Comparison of ENCODE assay signal across 13 cellular contexts in the genomic region with DNA sequence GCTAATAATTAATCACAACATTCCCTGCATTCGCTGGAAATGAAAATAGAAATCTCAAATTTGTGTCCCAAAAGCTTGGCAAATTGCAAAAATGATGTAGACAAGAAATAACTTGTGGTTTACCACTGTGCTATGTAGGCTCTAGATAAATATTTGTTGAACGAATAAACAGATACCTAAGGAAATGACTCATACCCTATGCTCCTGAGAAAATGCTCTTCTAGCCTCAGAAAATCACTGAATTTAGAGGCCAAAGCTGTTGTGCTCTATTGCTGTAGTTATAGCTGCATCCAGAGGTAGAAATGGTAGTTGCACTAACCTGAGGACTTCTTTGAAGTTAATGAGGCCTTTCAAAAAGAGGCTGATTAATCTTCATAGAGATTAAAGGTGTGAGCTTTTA.
DNase-seq lines count a peak whose midpoint lies in the region; ATAC-seq, FAIRE-seq and TF ChIP-seq lines count a peak whose summit lies in the region.
"Had no signal": no experiment of that assay in that cellular context is flagged by ENCODE, and none has a peak within 500 bp of the region (broad histone marks: within the 10 kb centered on the region; RNA-seq: fewer than 3 reads in every experiment).

No MANE protein-coding gene starts in this region.

- H3K23ac ChIP-seq in H1 (ENCODE audit: insufficient read length), result no peak overlapping the region

- intact Hi-C loops in sciatic nerve (cut with DNase I), result no loop called here
- intact Hi-C loops in upper lobe of right lung (cut with DNase I), result no loop called here

- H3K23me2 ChIP-seq in H1 (ENCODE audit: low read depth, low read length), result no peaks in the 10 kb centered on the region

- TF ChIP-seq POLR2A in H1 (IDR thresholded peaks at IDR 0.05; ENCODE audit: control extremely low read depth in 1 of 2, low read depth in 2 of 2, low read length in 2 of 2), result no peak

- no peak for FAIRE-seq in H1 (lab: Jason Lieb, UNC)
- FAIRE-seq: GM12892 had no signal

- DNase-seq in OCI-M1 (lab: John Stamatoyannopoulos, UW), result peak; percentile 58
- DNase-seq in H1 (ENCODE audit: low read depth in 1 of 2, low spot score in 2 of 2), result no peak
- no peak for DNase-seq in sciatic nerve (ENCODE audit: low spot score)
- no peak for DNase-seq in HEK293T (ENCODE audit: extremely low spot score)
- no peak for DNase-seq in upper lobe of right lung
- no peak for DNase-seq in activated T-cell treated with anti-CD3 and anti-CD28 coated beads for 4 hours
- DNase-seq: effector memory CD4-positive, alpha-beta T cell; H9; SHP77 treated with DMSO at 0.1 percent for 48 hours; stimulated activated CD4-positive, alpha-beta T cell treated with anti-CD3 and anti-CD28 coated beads, Interleukin-2, amount 100 ng/mL, for 24 hours; upper lobe of left lung had no signal

- no peak overlapping the region for H3K4ac ChIP-seq in H1 (replicated peaks; ENCODE audit: insufficient read length, low read depth, low read length)

- H3K79me2 ChIP-seq in H1 (ENCODE audit: control insufficient read depth in 1 of 2, insufficient read depth in 2 of 2, low read length in 2 of 2), result no peaks in the 10 kb centered on the region

- peak; percentile 31 to 32; a peak in 3 of 4 replicates for TF ChIP-seq RAD21 in H1 (IDR thresholded peaks at IDR 0.05 in 1 of 2, conservative IDR thresholded peaks at IDR 0.05 in 1 of 2; ENCODE audit: low read depth in 2 of 2, low read length in 2 of 2)

- H4K5ac ChIP-seq in H1 (ENCODE audit: insufficient read length, low read depth, low read length), result no peak overlapping the region

- H2AFZ ChIP-seq in H1 (ENCODE audit: low read length), result no peak overlapping the region

- no peak overlapping the region for H3K18ac ChIP-seq in H1 (ENCODE audit: extremely low read depth, low read length)

- H3K56ac ChIP-seq in H1 (replicated peaks; ENCODE audit: insufficient read length, low read depth, low read length), result no peak overlapping the region

- H2BK5ac ChIP-seq in H1 (ENCODE audit: low read depth, low read length), result no peak overlapping the region

- no peak overlapping the region for H4K8ac ChIP-seq in H1 (ENCODE audit: extremely low read depth, insufficient read depth, low read length)

- POLR2A ChIA-PET in H1 (lab: Charles Lee; ENCODE audit: partially characterized antibody), result no interaction called here
- POLR2A ChIA-PET in HEK293T (lab: Yijun Ruan, JAX), result no interaction called here

- 82% methylated on average over 2 of the region's 2 CpGs; no CpG with 5 or more reads in 1 of the 2 experiments for WGBS in H1 (ENCODE audit: extremely low coverage in 1 of 2, insufficient coverage in 1 of 2, insufficient read length in 1 of 2, insufficient replicate concordance in 2 of 2, low coverage in 1 of 2, low lambda C conversion rate in 2 of 2, missing lambda C conversion rate in 1 of 2), 2 experiments

- H2BK20ac ChIP-seq in H1 (ENCODE audit: low read length), result no peak overlapping the region

- no peak overlapping the region for H3K14ac ChIP-seq in H1 (ENCODE audit: insufficient read length)

- H3K4me3 ChIP-seq in H1 (ENCODE audit: extremely low read depth in 1 of 4, insufficient read depth in 2 of 4, low read depth in 3 of 4, low read length in 4 of 4) (no peak overlapping the region), upper lobe of right lung (no peak overlapping the region)
- H3K4me3 ChIP-seq: upper lobe of left lung had no signal

- H3K4me2 ChIP-seq in H1 (ENCODE audit: insufficient read depth in 1 of 2, low read depth in 2 of 2, low read length in 2 of 2), result no peak overlapping the region

- ATAC-seq in GM18868 (IDR thresholded peaks at IDR 0.05; ENCODE audit: unreplicated experiment), result peak; percentile 80
- ATAC-seq in sciatic nerve, result peak; percentile 70
- no peak for ATAC-seq in upper lobe of right lung

- H3K36me3 ChIP-seq in H1 (ENCODE audit: control insufficient read depth in 2 of 4, insufficient read depth in 4 of 4, low read length in 3 of 4) (no peaks in the 10 kb centered on the region), upper lobe of right lung (no peaks in the 10 kb centered on the region)
- H3K36me3 ChIP-seq: upper lobe of left lung had no signal

- TF ChIP-seq EP300 in H1 (IDR thresholded peaks at IDR 0.05; ENCODE audit: borderline replicate concordance in 1 of 2, low read depth in 2 of 2, low read length in 2 of 2), result no peak

- no peak overlapping the region for H2BK15ac ChIP-seq in H1 (ENCODE audit: low read length)

- H3K79me1 ChIP-seq in H1 (ENCODE audit: low read depth, low read length), result no peaks in the 10 kb centered on the region

- H2BK12ac ChIP-seq in H1 (ENCODE audit: low read depth, low read length), result no peak overlapping the region

- no peak overlapping the region for H3K9ac ChIP-seq in H1 (replicated peaks in 1 of 4; ENCODE audit: extremely low read depth in 1 of 4, low read depth in 3 of 4, low read length in 3 of 4)

- H3K27ac ChIP-seq in H1 (ENCODE audit: low read depth, low read length) (no peak overlapping the region), upper lobe of right lung (no peak overlapping the region)
- H3K27ac ChIP-seq: upper lobe of left lung had no signal

- H4K20me1 ChIP-seq in H1 (replicated peaks in 1 of 2; ENCODE audit: control insufficient read depth in 1 of 2, insufficient read depth in 2 of 2, low read length in 2 of 2), result no peaks in the 10 kb centered on the region

- no peak overlapping the region for H2BK120ac ChIP-seq in H1 (replicated peaks; ENCODE audit: low read depth, low read length)

- H3K4me1 ChIP-seq in H1 (replicated peaks in 1 of 4; ENCODE audit: control insufficient read depth in 3 of 4, insufficient read depth in 4 of 4, low read length in 3 of 4), result no peaks in the 10 kb centered on the region
- H3K4me1 ChIP-seq in upper lobe of right lung, result peaks cover 5% of the 10 kb centered on the region

- CTCF ChIA-PET in H1 (lab: Charles Lee; ENCODE audit: partially characterized antibody), result interaction anchor here (0.6 to 1.1 kb wide), 4 partner anchors 9 to 655 kb away, joined by 3 to 4 read pairs (median 3); no protein-coding TSS in a partner anchor
- CTCF ChIA-PET in HEK293T (lab: Yijun Ruan, JAX), result interaction anchor here (0.6 kb wide), 1 partner anchor 18 kb away, joined by 7 read pairs; no protein-coding TSS in a partner anchor

- H2AK5ac ChIP-seq in H1 (ENCODE audit: low read depth, low read length), result no peak overlapping the region

- no peaks in the 10 kb centered on the region for H3K27me3 ChIP-seq in H1 (replicated peaks in 1 of 4; ENCODE audit: control insufficient read depth in 3 of 4, extremely low read depth in 1 of 4, insufficient read depth in 3 of 4, low read length in 3 of 4)
- no peaks in the 10 kb centered on the region for H3K27me3 ChIP-seq in upper lobe of right lung
- H3K27me3 ChIP-seq: upper lobe of left lung had no signal

- TF ChIP-seq CTCF in H1 (IDR thresholded peaks at IDR 0.05; ENCODE audit: control extremely low read depth in 1 of 3, insufficient read depth in 1 of 3, low read depth in 1 of 3, low read length in 3 of 3) (no peak), upper lobe of right lung (IDR thresholded peaks at IDR 0.05) (no peak)

- H3K9me3 ChIP-seq in H1 (ENCODE audit: insufficient read depth in 2 of 2, low read depth in 1 of 2, low read length in 1 of 2) (no peaks in the 10 kb centered on the region), upper lobe of right lung (no peaks in the 10 kb centered on the region)
- H3K9me3 ChIP-seq: upper lobe of left lung had no signal

- H4K91ac ChIP-seq in H1 (replicated peaks; ENCODE audit: insufficient read length, low read length), result no peak overlapping the region

TF ChIP-seq in H1, 55 proteins besides CTCF, POLR2A, EP300 and RAD21:
- TF ChIP-seq, protein P1, sequence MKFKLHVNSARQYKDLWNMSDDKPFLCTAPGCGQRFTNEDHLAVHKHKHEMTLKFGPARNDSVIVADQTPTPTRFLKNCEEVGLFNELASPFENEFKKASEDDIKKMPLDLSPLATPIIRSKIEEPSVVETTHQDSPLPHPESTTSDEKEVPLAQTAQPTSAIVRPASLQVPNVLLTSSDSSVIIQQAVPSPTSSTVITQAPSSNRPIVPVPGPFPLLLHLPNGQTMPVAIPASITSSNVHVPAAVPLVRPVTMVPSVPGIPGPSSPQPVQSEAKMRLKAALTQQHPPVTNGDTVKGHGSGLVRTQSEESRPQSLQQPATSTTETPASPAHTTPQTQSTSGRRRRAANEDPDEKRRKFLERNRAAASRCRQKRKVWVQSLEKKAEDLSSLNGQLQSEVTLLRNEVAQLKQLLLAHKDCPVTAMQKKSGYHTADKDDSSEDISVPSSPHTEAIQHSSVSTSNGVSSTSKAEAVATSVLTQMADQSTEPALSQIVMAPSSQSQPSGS (IDR thresholded peaks at IDR 0.05; ENCODE audit: low read length), result no peak
- TF ChIP-seq JUND (IDR thresholded peaks at IDR 0.05; ENCODE audit: low read length), result peak; percentile 52; the same call in 1 of the 2 replicates
TF ChIP-seq in H1: peak in this region for 1.

TF ChIP-seq in HEK293T, 16 proteins besides CTCF, POLR2A, EP300 and RAD21:
- TF ChIP-seq FOXM1 (IDR thresholded peaks at IDR 0.05; ENCODE audit: borderline replicate concordance) (no peak), ELF4 (IDR thresholded peaks at IDR 0.05) (no peak)
- TF ChIP-seq, protein P2, sequence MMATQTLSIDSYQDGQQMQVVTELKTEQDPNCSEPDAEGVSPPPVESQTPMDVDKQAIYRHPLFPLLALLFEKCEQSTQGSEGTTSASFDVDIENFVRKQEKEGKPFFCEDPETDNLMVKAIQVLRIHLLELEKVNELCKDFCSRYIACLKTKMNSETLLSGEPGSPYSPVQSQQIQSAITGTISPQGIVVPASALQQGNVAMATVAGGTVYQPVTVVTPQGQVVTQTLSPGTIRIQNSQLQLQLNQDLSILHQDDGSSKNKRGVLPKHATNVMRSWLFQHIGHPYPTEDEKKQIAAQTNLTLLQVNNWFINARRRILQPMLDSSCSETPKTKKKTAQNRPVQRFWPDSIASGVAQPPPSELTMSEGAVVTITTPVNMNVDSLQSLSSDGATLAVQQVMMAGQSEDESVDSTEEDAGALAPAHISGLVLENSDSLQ (IDR thresholded peaks at IDR 0.05), result no peak
